Comparison of ENCODE assay signal across 28 cellular contexts in genomic region chr14:29940482-29940881, GRCh38.
"Had no signal": no experiment of that assay in that cellular context is flagged by ENCODE, and none has a peak within 500 bp of the region (broad histone marks: within the 10 kb centered on the region; RNA-seq: fewer than 3 reads in every experiment).

No MANE protein-coding gene starts in this region.

- H3K27ac ChIP-seq: stomach, suprapubic skin, testis, thoracic aorta, thyroid gland, tibial artery, tibial nerve, transverse colon, upper lobe of left lung, upper lobe of right lung, uterus, vagina had no signal

- H3K4me1 Mint-ChIP-seq: stimulated activated effector memory CD8-positive, alpha-beta T cell treated with anti-CD3 and anti-CD28 coated beads, Interleukin-12 subunit alpha, Interleukin-12 subunit beta, amount 100 ng/mL, for 72 hours; stimulated activated memory B cell treated with anti-CD40 and anti-IgM and Interleukin-4, amounts not matched to agents 10 μg/mL and 1 μg/mL and 100 μg/mL, for 72 hours; stimulated activated naive B cell treated with anti-CD40 and anti-IgM and Interleukin-4, amounts not matched to agents 10 μg/mL and 1 μg/mL and 100 μg/mL, for 72 hours; stimulated activated naive CD8-positive, alpha-beta T cell treated with anti-CD3 and anti-CD28 coated beads, Interleukin-15, amount 100 ng/mL, for 72 hours had no signal

- H3K4me3 Mint-ChIP-seq: stimulated activated effector memory CD8-positive, alpha-beta T cell treated with anti-CD3 and anti-CD28 coated beads, Interleukin-12 subunit alpha, Interleukin-12 subunit beta, amount 100 ng/mL, for 72 hours; stimulated activated memory B cell treated with anti-CD40 and anti-IgM and Interleukin-4, amounts not matched to agents 10 μg/mL and 1 μg/mL and 100 μg/mL, for 72 hours; stimulated activated naive B cell treated with anti-CD40 and anti-IgM and Interleukin-4, amounts not matched to agents 10 μg/mL and 1 μg/mL and 100 μg/mL, for 72 hours; stimulated activated naive CD8-positive, alpha-beta T cell treated with anti-CD3 and anti-CD28 coated beads, Interleukin-15, amount 100 ng/mL, for 72 hours; stimulated activated naive CD8-positive, alpha-beta T cell treated with anti-CD3 and anti-CD28 coated beads, Interleukin-15, Interleukin-2, amounts not matched to agents 100 ng/mL and 50 ng/mL, for 24 hours; type B pancreatic cell had no signal

- DNase-seq: stimulated activated CD4-positive, alpha-beta T cell treated with anti-CD3 and anti-CD28 coated beads, Interleukin-2, amount 100 ng/mL, for 48 hours; stimulated activated CD4-positive, alpha-beta T cell treated with anti-CD3 and anti-CD28 coated beads, Interleukin-4, amount 100 ng/mL, for 1 hour; stimulated activated CD4-positive, alpha-beta T cell treated with anti-CD3 and anti-CD28 coated beads, Interleukin-4, amount 100 ng/mL, for 24 hours; stimulated activated CD4-positive, alpha-beta T cell treated with anti-CD3 and anti-CD28 coated beads, Interleukin-4, amount 100 ng/mL, for 4 hours; stimulated activated CD8-positive, alpha-beta memory T cell treated with anti-CD3 and anti-CD28 coated beads, Interleukin-4, amount 100 ng/mL, for 48 hours; stimulated activated naive B cell treated with anti-CD40 and anti-IgM and Interleukin-4, amounts not matched to agents 10 μg/mL and 1 μg/mL and 100 μg/mL, for 72 hours; stimulated activated naive CD4-positive, alpha-beta T cell; stimulated activated naive CD4-positive, alpha-beta T cell treated with Interleukin-2 at 50 U/mL for 16 hours; stimulated activated naive CD8-positive, alpha-beta T cell treated with anti-CD3 and anti-CD28 coated beads, Interleukin-15, amount 100 ng/mL, for 72 hours; stimulated activated naive CD8-positive, alpha-beta T cell treated with anti-CD3 and anti-CD28 coated beads, Interleukin-15, Interleukin-2, amounts not matched to agents 100 U/mL and 50 U/mL, for 24 hours; stomach; substantia nigra; testis; thyroid gland; tibial artery; transverse colon; trophoblast cell; upper lobe of left lung; upper lobe of right lung; uterus had no signal

- H3K9me3 ChIP-seq: testis, thoracic aorta, thyroid gland, tibial artery, transverse colon, upper lobe of right lung, uterus had no signal

- H3K27me3 ChIP-seq: stomach, suprapubic skin, testis, thyroid gland, tibial artery, tibial nerve, transverse colon, upper lobe of left lung, upper lobe of right lung, uterus, vagina had no signal

- H3K36me3 Mint-ChIP-seq: stimulated activated effector memory CD8-positive, alpha-beta T cell treated with anti-CD3 and anti-CD28 coated beads, Interleukin-12 subunit alpha, Interleukin-12 subunit beta, amount 100 ng/mL, for 72 hours; stimulated activated memory B cell treated with anti-CD40 and anti-IgM and Interleukin-4, amounts not matched to agents 10 μg/mL and 1 μg/mL and 100 μg/mL, for 72 hours; stimulated activated naive B cell treated with anti-CD40 and anti-IgM and Interleukin-4, amounts not matched to agents 10 μg/mL and 1 μg/mL and 100 μg/mL, for 72 hours; type B pancreatic cell had no signal

- H3K36me3 ChIP-seq: stomach, suprapubic skin, thoracic aorta, thyroid gland, tibial artery, tibial nerve, transverse colon, upper lobe of left lung, upper lobe of right lung, uterus, vagina had no signal

- H3K27ac Mint-ChIP-seq: stimulated activated effector memory CD8-positive, alpha-beta T cell treated with anti-CD3 and anti-CD28 coated beads, Interleukin-12 subunit alpha, Interleukin-12 subunit beta, amount 100 ng/mL, for 72 hours; stimulated activated memory B cell treated with anti-CD40 and anti-IgM and Interleukin-4, amounts not matched to agents 10 μg/mL and 1 μg/mL and 100 μg/mL, for 72 hours; stimulated activated naive B cell treated with anti-CD40 and anti-IgM and Interleukin-4, amounts not matched to agents 10 μg/mL and 1 μg/mL and 100 μg/mL, for 72 hours; stimulated activated naive CD8-positive, alpha-beta T cell treated with anti-CD3 and anti-CD28 coated beads, Interleukin-15, amount 100 ng/mL, for 72 hours; stimulated activated naive CD8-positive, alpha-beta T cell treated with anti-CD3 and anti-CD28 coated beads, Interleukin-15, Interleukin-2, amounts not matched to agents 100 ng/mL and 50 ng/mL, for 24 hours; type B pancreatic cell had no signal

- H3K9me3 Mint-ChIP-seq: type B pancreatic cell had no signal

- ATAC-seq: stimulated activated effector memory CD8-positive, alpha-beta T cell treated with anti-CD3 and anti-CD28 coated beads, Interleukin-12 subunit alpha, Interleukin-12 subunit beta, amount 100 ng/mL, for 72 hours; stimulated activated memory B cell treated with anti-CD40 and anti-IgM and Interleukin-4, amounts not matched to agents 10 μg/mL and 1 μg/mL and 100 μg/mL, for 72 hours; stimulated activated naive B cell treated with anti-CD40 and anti-IgM and Interleukin-4, amounts not matched to agents 10 μg/mL and 1 μg/mL and 100 μg/mL, for 72 hours; stimulated activated naive CD8-positive, alpha-beta T cell treated with anti-CD3 and anti-CD28 coated beads, Interleukin-15, amount 100 ng/mL, for 72 hours; stimulated activated naive CD8-positive, alpha-beta T cell treated with anti-CD3 and anti-CD28 coated beads, Interleukin-15, Interleukin-2, amounts not matched to agents 100 U/mL and 50 U/mL, for 24 hours; upper lobe of right lung had no signal

- H3K4me3 ChIP-seq: stomach, suprapubic skin, testis, thoracic aorta, thyroid gland, tibial artery, tibial nerve, transverse colon, upper lobe of left lung, upper lobe of right lung, uterus, vagina had no signal

- H3K27me3 Mint-ChIP-seq: stimulated activated memory B cell treated with anti-CD40 and anti-IgM and Interleukin-4, amounts not matched to agents 10 μg/mL and 1 μg/mL and 100 μg/mL, for 72 hours; stimulated activated naive B cell treated with anti-CD40 and anti-IgM and Interleukin-4, amounts not matched to agents 10 μg/mL and 1 μg/mL and 100 μg/mL, for 72 hours; stimulated activated naive CD8-positive, alpha-beta T cell treated with anti-CD3 and anti-CD28 coated beads, Interleukin-15, amount 100 ng/mL, for 72 hours; stimulated activated naive CD8-positive, alpha-beta T cell treated with anti-CD3 and anti-CD28 coated beads, Interleukin-15, Interleukin-2, amounts not matched to agents 100 ng/mL and 50 ng/mL, for 24 hours; type B pancreatic cell had no signal

- H3K4me1 ChIP-seq: stomach, suprapubic skin, testis, thyroid gland, tibial artery, tibial nerve, transverse colon, upper lobe of left lung, upper lobe of right lung, uterus, vagina had no signal
